Comparison of ENCODE assay signal across 30 cellular contexts in the genomic region with DNA sequence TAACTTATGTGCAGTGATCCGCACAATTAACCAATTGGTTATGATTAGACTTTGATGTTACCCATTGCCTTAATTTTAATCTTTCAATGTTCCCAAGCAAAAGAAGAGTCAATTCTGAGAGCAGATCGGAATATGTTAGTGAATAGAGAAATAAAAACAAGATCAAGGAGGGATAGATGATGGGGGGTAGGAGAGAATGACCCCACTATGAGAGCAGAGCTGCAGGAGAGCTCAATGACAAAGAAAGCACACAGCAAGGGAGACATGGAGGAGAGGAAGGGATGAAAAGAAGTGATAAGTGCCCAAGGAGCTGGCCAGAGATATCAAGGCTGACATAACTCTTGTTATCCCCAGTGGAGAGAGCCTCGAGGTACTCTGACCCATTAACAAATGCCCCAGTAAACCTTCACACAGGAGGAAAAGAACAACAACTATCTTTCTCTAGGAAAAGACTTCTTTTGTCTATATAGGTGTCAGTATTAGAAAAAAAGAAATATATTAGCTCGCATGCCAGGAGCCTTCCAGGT. TPM values are rescaled to one million over a fixed set of nuclear protein-coding genes. Genes with fewer than 3 reads are reported as not detected.
"Had no signal": no experiment of that assay in that cellular context is flagged by ENCODE, and none has a peak within 500 bp of the region (broad histone marks: within the 10 kb centered on the region; RNA-seq: fewer than 3 reads in every experiment).

No MANE protein-coding gene starts in this region.

- H3K36me3 ChIP-seq: Peyer's patch, SJSA1 had no signal

- H3K27ac Mint-ChIP-seq: activated CD4-positive, alpha-beta T cell treated with anti-CD3 and anti-CD28 coated beads, Interleukin-2, amount 10 ng/mL, durations not matched to agents 24 days and 14 days; activated CD8-positive, alpha-beta memory T cell treated with anti-CD3 and anti-CD28 coated beads, Interleukin-2, amount 10 ng/mL, durations not matched to agents 7 days and 5 days; activated naive CD4-positive, alpha-beta T cell treated with anti-CD3 and anti-CD28 coated beads, Interleukin-2, amount 50 U/mL, for 24 hours; activated T-cell treated with anti-CD3 and anti-CD28 coated beads, Interleukin-2, amount 50 U/mL, for 24 hours; activated T-helper 1 cell treated with anti-CD3 and anti-CD28 coated beads, Interleukin-12 subunit alpha, Interleukin-12 subunit beta, Interleukin-2, Interleukin-4 antibody, amounts not matched to agents 30 ng/mL and 10 ng/mL and 1 ng/mL, durations not matched to agents 14 hours and 24 hours and 36 hours; IgD-negative memory B cell; T-cell had no signal

- DNase-seq: activated CD4-positive, alpha-beta T cell treated with anti-CD3 and anti-CD28 coated beads, Interleukin-2, amount 10 ng/mL, durations not matched to agents 24 days and 14 days; activated CD4-positive, alpha-beta T cell treated with anti-CD3 and anti-CD28 coated beads, Interleukin-2, amount 50 U/mL, for 48 hours; activated CD4-positive, CD25-positive, alpha-beta regulatory T cell treated with anti-CD3 and anti-CD28 coated beads, Interleukin-2, amount 50 U/mL, for 72 hours; activated CD8-positive, alpha-beta memory T cell treated with anti-CD3 and anti-CD28 coated beads, Interleukin-2, amount 10 ng/mL, durations not matched to agents 7 days and 5 days; activated effector memory CD4-positive, alpha-beta T cell treated with Interleukin-2 at 50 U/mL for 16 hours; activated naive CD4-positive, alpha-beta T cell; activated T-cell treated with anti-CD3 and anti-CD28 coated beads, Interleukin-2, amount 50 U/mL, for 24 hours; aorta; body of pancreas; KG1; NCI-H1048; NCI-H146; NCI-H1930; NCI-H2107; NCI-H510A treated with DMSO at 0.1 percent for 48 hours; NCI-H69; NK-92 treated with Interleukin-12 subunit alpha and Interleukin-12 subunit beta, amount 100 ng/mL, for 24 hours; Peyer's patch; Right ventricle myocardium superior; T-cell; T-helper 2 cell; T1000 had no signal

- H3K27me3 ChIP-seq: body of pancreas, Peyer's patch had no signal

- H3K9me3 ChIP-seq: body of pancreas, Peyer's patch, SJSA1 had no signal

- H3K4me3 Mint-ChIP-seq: activated CD4-positive, alpha-beta T cell treated with anti-CD3 and anti-CD28 coated beads, Interleukin-2, amount 10 ng/mL, durations not matched to agents 24 days and 14 days; activated CD8-positive, alpha-beta memory T cell treated with anti-CD3 and anti-CD28 coated beads, Interleukin-2, amount 10 ng/mL, durations not matched to agents 7 days and 5 days; activated naive CD4-positive, alpha-beta T cell treated with anti-CD3 and anti-CD28 coated beads, Interleukin-2, amount 50 U/mL, for 24 hours; activated T-cell treated with anti-CD3 and anti-CD28 coated beads, Interleukin-2, amount 50 U/mL, for 24 hours; activated T-helper 1 cell treated with anti-CD3 and anti-CD28 coated beads, Interleukin-12 subunit alpha, Interleukin-12 subunit beta, Interleukin-2, Interleukin-4 antibody, amounts not matched to agents 30 ng/mL and 10 ng/mL and 1 ng/mL, durations not matched to agents 14 hours and 24 hours and 36 hours; IgD-negative memory B cell; T-cell had no signal

- H3K9me3 Mint-ChIP-seq: activated T-helper 1 cell treated with anti-CD3 and anti-CD28 coated beads, Interleukin-12 subunit alpha, Interleukin-12 subunit beta, Interleukin-2, Interleukin-4 antibody, amounts not matched to agents 30 ng/mL and 10 ng/mL and 1 ng/mL, durations not matched to agents 14 hours and 24 hours and 36 hours had no signal

- H3K4me1 ChIP-seq: body of pancreas, Peyer's patch, SJSA1 had no signal

- H3K36me3 Mint-ChIP-seq: activated CD8-positive, alpha-beta memory T cell treated with anti-CD3 and anti-CD28 coated beads, Interleukin-2, amount 10 ng/mL, durations not matched to agents 7 days and 5 days had no signal

- H3K27ac ChIP-seq: body of pancreas, Peyer's patch, RWPE1, SJSA1 had no signal

- H3K4me3 ChIP-seq: body of pancreas, Peyer's patch, SJSA1 had no signal

- H3K4me1 Mint-ChIP-seq: activated CD4-positive, alpha-beta T cell treated with anti-CD3 and anti-CD28 coated beads, Interleukin-2, amount 10 ng/mL, durations not matched to agents 24 days and 14 days; activated CD8-positive, alpha-beta memory T cell treated with anti-CD3 and anti-CD28 coated beads, Interleukin-2, amount 10 ng/mL, durations not matched to agents 7 days and 5 days; activated naive CD4-positive, alpha-beta T cell treated with anti-CD3 and anti-CD28 coated beads, Interleukin-2, amount 50 U/mL, for 24 hours; IgD-negative memory B cell; T-cell had no signal

- ATAC-seq: activated CD8-positive, alpha-beta memory T cell treated with anti-CD3 and anti-CD28 coated beads, Interleukin-2, amount 10 ng/mL, durations not matched to agents 7 days and 5 days; body of pancreas; T-cell had no signal

- H3K27me3 Mint-ChIP-seq: activated naive CD4-positive, alpha-beta T cell treated with anti-CD3 and anti-CD28 coated beads, Interleukin-2, amount 50 U/mL, for 24 hours had no signal

RNA-seq across cellular contexts. Expression of gene ANP32D, which starts 52.9 kb away (rescaled TPM):
- total RNA-seq: activated CD4-positive, alpha-beta T cell treated with anti-CD3 and anti-CD28 coated beads, Interleukin-2, amount 10 ng/mL, durations not matched to agents 24 days and 14 days; activated CD8-positive, alpha-beta memory T cell treated with anti-CD3 and anti-CD28 coated beads, Interleukin-2, amount 10 ng/mL, durations not matched to agents 7 days and 5 days; activated T-helper 1 cell treated with anti-CD3 and anti-CD28 coated beads, Interleukin-12 subunit alpha, Interleukin-12 subunit beta, Interleukin-2, Interleukin-4 antibody, amounts not matched to agents 30 ng/mL and 10 ng/mL and 1 ng/mL, durations not matched to agents 14 hours and 24 hours and 36 hours; aorta; body of pancreas; bronchial epithelial cell; LHCN-M2; M059J; Peyer's patch; Right ventricle myocardium superior; SJSA1; T-cell had no signal
- polyA plus RNA-seq: aorta, IgD-negative memory B cell had no signal
